Comparison of ENCODE assay signal across 31 cellular contexts in the genomic region with DNA sequence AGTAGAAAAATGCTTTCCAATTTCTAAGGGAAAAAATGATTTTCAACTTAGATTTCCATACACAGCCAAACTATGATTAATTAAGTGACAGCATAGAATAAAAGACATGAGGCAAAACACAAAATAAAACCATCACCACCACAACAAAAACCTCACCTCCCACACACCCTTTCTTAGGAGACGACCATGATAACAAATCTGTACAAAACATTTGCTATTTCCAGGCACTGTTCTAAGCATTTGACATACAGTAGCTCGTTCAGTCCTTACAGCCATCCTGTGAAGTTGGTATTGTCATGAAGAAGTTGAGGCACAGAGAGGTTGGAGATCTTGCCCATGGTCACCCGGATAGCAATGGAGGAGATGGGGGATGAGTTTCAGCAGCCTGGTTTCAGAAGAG. TPM values are rescaled to one million over a fixed set of nuclear protein-coding genes. Genes with fewer than 3 reads are reported as not detected.
A peak's percentile ranks its signal among the peaks of the same experiment; 100 is the strongest.
DNase-seq lines count a peak whose midpoint lies in the region; ATAC-seq and TF ChIP-seq lines count a peak whose summit lies in the region.
"Had no signal": no experiment of that assay in that cellular context is flagged by ENCODE, and none has a peak within 500 bp of the region (broad histone marks: within the 10 kb centered on the region; RNA-seq: fewer than 3 reads in every experiment).

No MANE protein-coding gene starts in this region.

- H3K9me3 Mint-ChIP-seq in activated T-cell treated with anti-CD3 and anti-CD28 coated beads, Interleukin-2, amount 50 U/mL, for 72 hours, result no peaks in the 10 kb centered on the region
- no peaks in the 10 kb centered on the region for H3K9me3 Mint-ChIP-seq in stimulated activated effector memory CD8-positive, alpha-beta T cell treated with anti-CD3 and anti-CD28 coated beads, Interleukin-12 subunit alpha, Interleukin-12 subunit beta, amount 100 ng/mL, for 72 hours
- no peaks in the 10 kb centered on the region for H3K9me3 Mint-ChIP-seq in CD8-positive, alpha-beta T cell
- H3K9me3 Mint-ChIP-seq: activated CD4-positive, alpha-beta T cell treated with anti-CD3 and anti-CD28 coated beads, Interleukin-2, amount 10 ng/mL, durations not matched to agents 7 days and 5 days; effector memory CD8-positive, alpha-beta T cell; GM23338; HFFc6; naive thymus-derived CD8-positive, alpha-beta T cell; T-cell had no signal

- H3K27me3 ChIP-seq in adrenal gland, result no peaks in the 10 kb centered on the region
- H3K27me3 ChIP-seq in CD8-positive, alpha-beta T cell (ENCODE audit: insufficient read depth, low read length), result no peaks in the 10 kb centered on the region
- peaks cover 4% of the 10 kb centered on the region for H3K27me3 ChIP-seq in osteoblast (ENCODE audit: insufficient read depth, low read length)
- H3K27me3 ChIP-seq: cardiac muscle cell, colonic mucosa, upper lobe of right lung had no signal

- CTCF ChIA-PET in CD8-positive, alpha-beta T cell (lab: Charles Lee), result interaction anchor here (1.2 to 6.9 kb wide), 3 partner anchors 24 to 42 kb away, joined by 4 to 175 read pairs (median 139); partner anchors contain the start of gene SLC39A13

- no peaks in the 10 kb centered on the region for H3K27me3 Mint-ChIP-seq in activated T-cell treated with anti-CD3 and anti-CD28 coated beads, Interleukin-2, amount 50 U/mL, for 72 hours (ENCODE audit: low read depth)
- H3K27me3 Mint-ChIP-seq in CD8-positive, alpha-beta T cell (ENCODE audit: low read depth), result peaks cover 4% of the 10 kb centered on the region
- H3K27me3 Mint-ChIP-seq: T-cell had no signal

- peak in 1 of 2 donors; percentile 27 for DNase-seq in activated T-cell treated with anti-CD3 and anti-CD28 coated beads, Interleukin-2, amount 50 U/mL, for 72 hours
- no peak for DNase-seq in activated T-cell treated with anti-CD3 and anti-CD28 coated beads for 4 hours
- DNase-seq in OCI-M1 (lab: John Stamatoyannopoulos, UW), result peak; percentile 48
- no peak for DNase-seq in adrenal gland
- DNase-seq in stimulated activated effector memory CD8-positive, alpha-beta T cell treated with anti-CD3 and anti-CD28 coated beads, Interleukin-12 subunit alpha, Interleukin-12 subunit beta, amount 100 ng/mL, for 72 hours (ENCODE audit: low spot score in 2 of 2), result no peak
- no peak for DNase-seq in CD8-positive, alpha-beta T cell
- DNase-seq in islet precursor cell, result no peak
- DNase-seq in osteoblast (ENCODE audit: insufficient read length, low spot score, missing footprints), result no peak
- DNase-seq: activated CD4-positive, alpha-beta T cell treated with anti-CD3 and anti-CD28 coated beads, Interleukin-2, amount 10 ng/mL, durations not matched to agents 7 days and 5 days; activated CD8-positive, alpha-beta memory T cell treated with anti-CD3 and anti-CD28 coated beads, Interleukin-2, amount 50 U/mL, for 48 hours; activated gamma-delta T cell treated with Interleukin-2 at 50 U/mL for 16 hours; aorta; C1 segment of cervical spinal cord; colonic mucosa; effector memory CD8-positive, alpha-beta T cell; foreskin fibroblast; HFFc6; kidney; midbrain; MM.1S; naive thymus-derived CD8-positive, alpha-beta T cell; NCI-H1417; NCI-H2081; NCI-H345; NCI-H748 treated with DMSO at 0.1 percent for 48 hours; occipital lobe; T-cell; upper lobe of right lung had no signal

- H3K9me3 ChIP-seq in adrenal gland (replicated peaks in 1 of 3) (no peaks in the 10 kb centered on the region), osteoblast (ENCODE audit: low read depth, low read length) (no peaks in the 10 kb centered on the region)
- H3K9me3 ChIP-seq in CD8-positive, alpha-beta T cell (ENCODE audit: low read length), result no peaks in the 10 kb centered on the region
- H3K9me3 ChIP-seq: colonic mucosa, upper lobe of right lung had no signal

- H3K4me3 ChIP-seq in adrenal gland (no peak overlapping the region), osteoblast (ENCODE audit: insufficient read depth, low read length) (no peak overlapping the region)
- no peak overlapping the region for H3K4me3 ChIP-seq in CD8-positive, alpha-beta T cell (ENCODE audit: low read depth, low read length)
- H3K4me3 ChIP-seq: cardiac muscle cell, colonic mucosa, GM23338, upper lobe of right lung had no signal

- H3K4me2 ChIP-seq in osteoblast (ENCODE audit: insufficient read depth, low read length), result no peak overlapping the region
- H3K4me2 ChIP-seq: GM23338, KMS-11 had no signal

- intact Hi-C loops in adrenal gland (cut with DNase I), result loop anchor here in 1 of 2 donors (5.0 kb wide), 2 partner anchors 43 to 83 kb away; no protein-coding TSS in a partner anchor
- intact Hi-C loops in CD8-positive, alpha-beta T cell (cut with DNase I, micrococcal nuclease), result no loop called here

- WGBS in adrenal gland, 4 donors, result 45 to 61% (median 59%) methylated on average over 3 of the region's 3 CpGs

- peaks cover 38% of the 10 kb centered on the region for H3K4me1 Mint-ChIP-seq in activated T-cell treated with anti-CD3 and anti-CD28 coated beads, Interleukin-2, amount 50 U/mL, for 72 hours (ENCODE audit: low read depth)
- H3K4me1 Mint-ChIP-seq in stimulated activated effector memory CD8-positive, alpha-beta T cell treated with anti-CD3 and anti-CD28 coated beads, Interleukin-12 subunit alpha, Interleukin-12 subunit beta, amount 100 ng/mL, for 72 hours, result peaks cover 27% of the 10 kb centered on the region
- peaks cover 6% of the 10 kb centered on the region for H3K4me1 Mint-ChIP-seq in CD8-positive, alpha-beta T cell (ENCODE audit: low read depth)
- H3K4me1 Mint-ChIP-seq: GM23338 had no signal

- H3K36me3 ChIP-seq in adrenal gland (replicated peaks in 1 of 2), result no peaks in the 10 kb centered on the region
- no peaks in the 10 kb centered on the region for H3K36me3 ChIP-seq in CD8-positive, alpha-beta T cell (ENCODE audit: insufficient read depth, low read length)
- no peaks in the 10 kb centered on the region for H3K36me3 ChIP-seq in osteoblast (ENCODE audit: insufficient read depth, low read length)
- H3K36me3 ChIP-seq: cardiac muscle cell, colonic mucosa, upper lobe of right lung had no signal

- peak; percentile 15 to 53 for ATAC-seq in activated T-cell treated with anti-CD3 and anti-CD28 coated beads, Interleukin-2, amount 50 U/mL, for 72 hours (replicated peaks in 1 of 2)
- no peak for ATAC-seq in stimulated activated effector memory CD8-positive, alpha-beta T cell treated with anti-CD3 and anti-CD28 coated beads, Interleukin-12 subunit alpha, Interleukin-12 subunit beta, amount 100 ng/mL, for 72 hours
- ATAC-seq in CD8-positive, alpha-beta T cell, result no peak
- ATAC-seq: effector memory CD8-positive, alpha-beta T cell; GM23338; naive thymus-derived CD8-positive, alpha-beta T cell; T-cell; upper lobe of right lung had no signal

- H3K4me1 ChIP-seq in adrenal gland (replicated peaks in 1 of 2) (peaks cover 4 to 7% of the 10 kb centered on the region in 2 donors), osteoblast (ENCODE audit: insufficient read depth, low read length) (peaks cover 4% of the 10 kb centered on the region)
- peaks cover 3% of the 10 kb centered on the region for H3K4me1 ChIP-seq in CD8-positive, alpha-beta T cell (ENCODE audit: insufficient read depth, low read length)
- H3K4me1 ChIP-seq: colonic mucosa, upper lobe of right lung had no signal

- POLR2A ChIA-PET in CD8-positive, alpha-beta T cell (lab: Charles Lee), result no interaction called here

- H3K79me2 ChIP-seq in osteoblast (ENCODE audit: insufficient read depth, low read length), result no peaks in the 10 kb centered on the region

- H3K27ac ChIP-seq in adrenal gland, result peak overlapping the region in 3 of 5 donors; percentile 11 to 36 (median 21)
- no peak overlapping the region for H3K27ac ChIP-seq in CD8-positive, alpha-beta T cell (ENCODE audit: low read depth, low read length)
- no peak overlapping the region for H3K27ac ChIP-seq in osteoblast (ENCODE audit: low read depth, low read length)
- H3K27ac ChIP-seq: cardiac muscle cell, colonic mucosa, KMS-11, upper lobe of right lung had no signal

- no peak overlapping the region for H2AFZ ChIP-seq in osteoblast (ENCODE audit: low read length)
- H2AFZ ChIP-seq: GM23338 had no signal

- peak overlapping the region; percentile 48 for H3K27ac Mint-ChIP-seq in activated T-cell treated with anti-CD3 and anti-CD28 coated beads, Interleukin-2, amount 50 U/mL, for 72 hours
- H3K27ac Mint-ChIP-seq in stimulated activated effector memory CD8-positive, alpha-beta T cell treated with anti-CD3 and anti-CD28 coated beads, Interleukin-12 subunit alpha, Interleukin-12 subunit beta, amount 100 ng/mL, for 72 hours, result peak overlapping the region; percentile 5
- H3K27ac Mint-ChIP-seq in CD8-positive, alpha-beta T cell, result no peak overlapping the region
- H3K27ac Mint-ChIP-seq: activated CD4-positive, alpha-beta T cell treated with anti-CD3 and anti-CD28 coated beads, Interleukin-2, amount 10 ng/mL, durations not matched to agents 7 days and 5 days; GM23338; HFFc6; T-cell had no signal

- TF ChIP-seq POLR2A in adrenal gland (IDR thresholded peaks at IDR 0.05), result no peak

- no peaks in the 10 kb centered on the region for H3K36me3 Mint-ChIP-seq in activated T-cell treated with anti-CD3 and anti-CD28 coated beads, Interleukin-2, amount 50 U/mL, for 72 hours (ENCODE audit: insufficient read depth in 2 of 2)
- H3K36me3 Mint-ChIP-seq in stimulated activated effector memory CD8-positive, alpha-beta T cell treated with anti-CD3 and anti-CD28 coated beads, Interleukin-12 subunit alpha, Interleukin-12 subunit beta, amount 100 ng/mL, for 72 hours, result no peaks in the 10 kb centered on the region
- H3K36me3 Mint-ChIP-seq in CD8-positive, alpha-beta T cell, result no peaks in the 10 kb centered on the region
- H3K36me3 Mint-ChIP-seq: naive thymus-derived CD8-positive, alpha-beta T cell; T-cell had no signal

- no peaks in the 10 kb centered on the region for H4K20me1 ChIP-seq in osteoblast (ENCODE audit: insufficient read depth, low read length)

- peak overlapping the region; percentile 6 to 14 for H3K4me3 Mint-ChIP-seq in activated T-cell treated with anti-CD3 and anti-CD28 coated beads, Interleukin-2, amount 50 U/mL, for 72 hours
- no peak overlapping the region for H3K4me3 Mint-ChIP-seq in stimulated activated effector memory CD8-positive, alpha-beta T cell treated with anti-CD3 and anti-CD28 coated beads, Interleukin-12 subunit alpha, Interleukin-12 subunit beta, amount 100 ng/mL, for 72 hours
- H3K4me3 Mint-ChIP-seq in CD8-positive, alpha-beta T cell, result no peak overlapping the region
- H3K4me3 Mint-ChIP-seq: activated CD4-positive, alpha-beta T cell treated with anti-CD3 and anti-CD28 coated beads, Interleukin-2, amount 10 ng/mL, durations not matched to agents 7 days and 5 days; effector memory CD8-positive, alpha-beta T cell; GM23338; HFFc6; naive thymus-derived CD8-positive, alpha-beta T cell; T-cell had no signal

- TF ChIP-seq CTCF in adrenal gland (IDR thresholded peaks at IDR 0.05) (no peak), osteoblast (IDR thresholded peaks at IDR 0.05; ENCODE audit: extremely low read depth, low read depth, low read length) (no peak)
- TF ChIP-seq CTCF in CD8-positive, alpha-beta T cell (IDR thresholded peaks at IDR 0.05), result no peak

RNA-seq across cellular contexts. Expression of gene SPI1, which starts 8.7 kb away (rescaled TPM):
- total RNA-seq in activated T-cell treated with anti-CD3 and anti-CD28 coated beads, Interleukin-2, amount 50 U/mL, for 72 hours, result under 1 TPM; 0.35 to 0.55 TPM
- total RNA-seq in adrenal gland, result 10 to 100 TPM; 26.3 to 65.6 (median 42.1) TPM
- polyA plus RNA-seq in adrenal gland, result 10 to 100 TPM in 2 of 3 donors, 1 to 10 TPM in 1; 7.0 to 79.2 (median 43.0) TPM
- total RNA-seq in CD8-positive, alpha-beta T cell, result 1 to 10 TPM in 1 of 2 experiments, under 1 TPM in 1; 0.58 to 1.1 TPM
- total RNA-seq in osteoblast, result not detected in 2 replicates
- total RNA-seq: activated CD4-positive, alpha-beta T cell treated with anti-CD3 and anti-CD28 coated beads, Interleukin-2, amount 10 ng/mL, durations not matched to agents 7 days and 5 days; cardiac muscle cell; GM23338; HFFc6 had no signal
- polyA plus RNA-seq: naive thymus-derived CD8-positive, alpha-beta T cell had no signal

RNA-seq across cellular contexts. Expression of gene MYBPC3, which starts 17.2 kb away (rescaled TPM):
- total RNA-seq in activated T-cell treated with anti-CD3 and anti-CD28 coated beads, Interleukin-2, amount 50 U/mL, for 72 hours, result not detected
- total RNA-seq in adrenal gland, result 1 to 10 TPM in 7 of 8 donors, under 1 TPM in 1; 0.54 to 4.4 (median 1.8) TPM
- 1 to 10 TPM; 1.5 to 5.8 (median 2.9) TPM for polyA plus RNA-seq in adrenal gland
- total RNA-seq in CD8-positive, alpha-beta T cell, result not detected
- total RNA-seq in osteoblast, result not detected in 2 replicates
- total RNA-seq: activated CD4-positive, alpha-beta T cell treated with anti-CD3 and anti-CD28 coated beads, Interleukin-2, amount 10 ng/mL, durations not matched to agents 7 days and 5 days; GM23338; HFFc6; occipital lobe; T-cell had no signal
- polyA plus RNA-seq: GM23338; naive thymus-derived CD8-positive, alpha-beta T cell had no signal

RNA-seq across cellular contexts. Expression of gene SLC39A13, which starts 38.7 kb away (rescaled TPM):
- 10 to 100 TPM; 16.2 to 21.0 TPM for total RNA-seq in activated T-cell treated with anti-CD3 and anti-CD28 coated beads, Interleukin-2, amount 50 U/mL, for 72 hours
- total RNA-seq in adrenal gland (10 to 100 TPM; 35.8 to 92.9 (median 58.6) TPM), osteoblast (52.5 and 78.9 TPM in 2 replicates)
- 10 to 100 TPM in 2 of 3 donors, 1 to 10 TPM in 1; 8.2 to 80.5 (median 64.5) TPM for polyA plus RNA-seq in adrenal gland
- total RNA-seq in CD8-positive, alpha-beta T cell, result 10 to 100 TPM; 34.0 to 34.6 TPM

RNA-seq across cellular contexts. Expression of gene PSMC3, which starts 56.6 kb away (rescaled TPM):
- 100 to 1,000 TPM; 121 to 149 TPM for total RNA-seq in activated T-cell treated with anti-CD3 and anti-CD28 coated beads, Interleukin-2, amount 50 U/mL, for 72 hours
- total RNA-seq in adrenal gland (100 to 1,000 TPM in 5 of 8 donors, 10 to 100 TPM in 3; 85.4 to 164 (median 123) TPM), osteoblast (121 and 124 TPM in 2 replicates)
- polyA plus RNA-seq in adrenal gland, result 100 to 1,000 TPM; 110 to 291 (median 137) TPM
- 10 to 100 TPM; 58.1 to 63.4 TPM for total RNA-seq in CD8-positive, alpha-beta T cell

Comparison
In these comparisons a context has a peak if more than half of its experiments do, and no peak if none do; other contexts are left out.
1. ATAC-seq: peak in activated T-cell treated with anti-CD3 and anti-CD28 coated beads, Interleukin-2, amount 50 U/mL, for 72 hours (2 of 2); none in stimulated activated effector memory CD8-positive, alpha-beta T cell treated with anti-CD3 and anti-CD28 coated beads, Interleukin-12 subunit alpha, Interleukin-12 subunit beta, amount 100 ng/mL, for 72 hours (single experiment) and CD8-positive, alpha-beta T cell (single experiment).
2. H3K4me3 Mint-ChIP-seq: peak in activated T-cell treated with anti-CD3 and anti-CD28 coated beads, Interleukin-2, amount 50 U/mL, for 72 hours (2 of 2); none in stimulated activated effector memory CD8-positive, alpha-beta T cell treated with anti-CD3 and anti-CD28 coated beads, Interleukin-12 subunit alpha, Interleukin-12 subunit beta, amount 100 ng/mL, for 72 hours (single experiment) and CD8-positive, alpha-beta T cell (single experiment).
3. H3K27ac ChIP-seq: peak in adrenal gland (3 of 5); none in CD8-positive, alpha-beta T cell (single experiment) and osteoblast (single experiment).
4. RNA of gene SPI1, which starts 8.7 kb away (total RNA-seq): 26.3 to 65.6 TPM in adrenal gland; 0.58 to 1.1 TPM in CD8-positive, alpha-beta T cell, 0.35 to 0.55 TPM in activated T-cell treated with anti-CD3 and anti-CD28 coated beads, Interleukin-2, amount 50 U/mL, for 72 hours and not detected in osteoblast; every median in the first group is over 10 times any median in the second.